In genomic region chr14:63908667-63909264, GRCh38 we compare ENCODE assay signal across 3 cellular contexts.
TF ChIP-seq lines count a peak whose summit lies in the region.

No MANE protein-coding gene starts in this region.

TF ChIP-seq in liver, 16 proteins besides CTCF, POLR2A, EP300 and RAD21:
- no peak for TF ChIP-seq JUND (IDR thresholded peaks at IDR 0.05)
- no peak for TF ChIP-seq TAF1 (conservative IDR thresholded peaks at IDR 0.05)
- TF ChIP-seq HNF4G (IDR thresholded peaks at IDR 0.05) = no peak
- TF ChIP-seq ZBTB33 (IDR thresholded peaks at IDR 0.05) = no peak
- TF ChIP-seq FOXA2 (IDR thresholded peaks at IDR 0.05) = no peak
- no peak for TF ChIP-seq HNF4A (conservative IDR thresholded peaks at IDR 0.05)
- TF ChIP-seq YY1 (IDR thresholded peaks at IDR 0.05) = no peak
- TF ChIP-seq GABPA (IDR thresholded peaks at IDR 0.05 in 1 of 2, conservative IDR thresholded peaks at IDR 0.05 in 1 of 2) = no peak
- TF ChIP-seq REST (IDR thresholded peaks at IDR 0.05) = no peak
- no peak for TF ChIP-seq FOXA1 (IDR thresholded peaks at IDR 0.05)
- no peak for TF ChIP-seq EGR1 (IDR thresholded peaks at IDR 0.05; ENCODE audit: low read depth in 2 of 2)
- TF ChIP-seq RXRA (IDR thresholded peaks at IDR 0.05) = no peak

TF ChIP-seq in HepG2, 621 proteins besides CTCF, POLR2A, EP300 and RAD21:
- TF ChIP-seq RFX3 (CRISPR knock-in tag; IDR thresholded peaks at IDR 0.05) (no peak), ZNF451 (CRISPR knock-in tag; IDR thresholded peaks at IDR 0.05) (no peak), ZNF558 (CRISPR knock-in tag; IDR thresholded peaks at IDR 0.05; ENCODE audit: borderline replicate concordance) (no peak), ZNF619 (CRISPR knock-in tag; IDR thresholded peaks at IDR 0.05) (no peak), ZNF576 (CRISPR knock-in tag; IDR thresholded peaks at IDR 0.05) (no peak), ZFP36 (IDR thresholded peaks at IDR 0.05; ENCODE audit: borderline replicate concordance, low read depth, low read length, partially characterized antibody) (no peak), TCF7 (IDR thresholded peaks at IDR 0.05; ENCODE audit: low read depth) (no peak), MEIS2 (CRISPR knock-in tag; IDR thresholded peaks at IDR 0.05) (no peak), ZNF660 (CRISPR knock-in tag; IDR thresholded peaks at IDR 0.05; ENCODE audit: borderline replicate concordance, low read depth) (no peak), DNMT1 (CRISPR knock-in tag; IDR thresholded peaks at IDR 0.05) (no peak)
TF ChIP-seq in HepG2: peak in this region for 0.

TF ChIP-seq in GM12878, 131 proteins besides CTCF, POLR2A, EP300 and RAD21:
- TF ChIP-seq NR2F1 (conservative IDR thresholded peaks at IDR 0.05) (no peak), YY1 (IDR thresholded peaks at IDR 0.05; ENCODE audit: low read depth, low read length) (no peak), SKIL (IDR thresholded peaks at IDR 0.05; ENCODE audit: low read depth, poor library complexity, severe bottlenecking) (no peak), NBN (IDR thresholded peaks at IDR 0.05) (no peak), POLR2AphosphoS5 (IDR thresholded peaks at IDR 0.05; ENCODE audit: low read length) (no peak), RFX5 (IDR thresholded peaks at IDR 0.05; ENCODE audit: low read depth, low read length) (no peak), WRNIP1 (IDR thresholded peaks at IDR 0.05; ENCODE audit: borderline replicate concordance, low read depth, low read length) (no peak), ZBED1 (IDR thresholded peaks at IDR 0.05; ENCODE audit: borderline replicate concordance) (no peak), MEF2B (IDR thresholded peaks at IDR 0.05; ENCODE audit: partially characterized antibody, poor library complexity, severe bottlenecking) (no peak), MXI1 (IDR thresholded peaks at IDR 0.05; ENCODE audit: low read depth, low read length) (no peak), RCOR1 (conservative IDR thresholded peaks at IDR 0.05; ENCODE audit: low read depth, low read length) (no peak), NR2C1 (IDR thresholded peaks at IDR 0.05) (no peak), SREBF1 (IDR thresholded peaks at IDR 0.05; ENCODE audit: low read length) (no peak), ZBTB11 (CRISPR knock-in tag; IDR thresholded peaks at IDR 0.05) (no peak)
